1 cellular context compared by ENCODE assay signal in the genomic region with DNA sequence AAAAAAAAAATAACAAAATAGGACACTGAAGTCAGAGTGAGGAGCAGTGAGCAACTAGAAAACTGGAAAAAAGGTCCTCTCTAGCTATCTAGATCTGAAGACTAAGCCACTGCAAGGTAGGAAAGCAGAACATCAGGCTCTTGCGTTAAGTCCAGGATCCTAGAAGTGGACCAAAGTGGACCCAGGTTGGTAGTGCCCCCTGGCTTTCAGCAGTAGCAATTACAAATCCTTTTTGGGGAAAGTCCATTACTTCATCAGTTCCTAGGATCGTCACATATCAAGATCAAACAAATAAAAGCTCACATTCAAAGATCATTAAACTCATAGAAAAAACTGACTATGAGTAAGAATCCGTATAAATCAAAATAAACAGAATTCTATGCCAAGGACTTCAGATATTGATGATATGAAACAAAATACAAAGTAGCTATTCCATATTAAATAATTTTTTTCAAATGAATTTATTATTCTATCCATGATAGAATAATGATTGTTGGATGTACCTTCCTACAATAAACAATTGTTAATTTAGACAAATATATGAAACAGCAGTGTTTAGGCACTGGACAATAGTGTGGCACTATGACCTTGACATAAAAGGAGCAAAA.
A peak's percentile ranks its signal among the peaks of the same experiment; 100 is the strongest.
TF ChIP-seq lines count a peak whose summit lies in the region.

No MANE protein-coding gene starts in this region.

TF ChIP-seq in K562, 482 proteins besides CTCF, POLR2A, EP300 and RAD21 (continued from another document and continues in another):
- TF ChIP-seq, protein P1, sequence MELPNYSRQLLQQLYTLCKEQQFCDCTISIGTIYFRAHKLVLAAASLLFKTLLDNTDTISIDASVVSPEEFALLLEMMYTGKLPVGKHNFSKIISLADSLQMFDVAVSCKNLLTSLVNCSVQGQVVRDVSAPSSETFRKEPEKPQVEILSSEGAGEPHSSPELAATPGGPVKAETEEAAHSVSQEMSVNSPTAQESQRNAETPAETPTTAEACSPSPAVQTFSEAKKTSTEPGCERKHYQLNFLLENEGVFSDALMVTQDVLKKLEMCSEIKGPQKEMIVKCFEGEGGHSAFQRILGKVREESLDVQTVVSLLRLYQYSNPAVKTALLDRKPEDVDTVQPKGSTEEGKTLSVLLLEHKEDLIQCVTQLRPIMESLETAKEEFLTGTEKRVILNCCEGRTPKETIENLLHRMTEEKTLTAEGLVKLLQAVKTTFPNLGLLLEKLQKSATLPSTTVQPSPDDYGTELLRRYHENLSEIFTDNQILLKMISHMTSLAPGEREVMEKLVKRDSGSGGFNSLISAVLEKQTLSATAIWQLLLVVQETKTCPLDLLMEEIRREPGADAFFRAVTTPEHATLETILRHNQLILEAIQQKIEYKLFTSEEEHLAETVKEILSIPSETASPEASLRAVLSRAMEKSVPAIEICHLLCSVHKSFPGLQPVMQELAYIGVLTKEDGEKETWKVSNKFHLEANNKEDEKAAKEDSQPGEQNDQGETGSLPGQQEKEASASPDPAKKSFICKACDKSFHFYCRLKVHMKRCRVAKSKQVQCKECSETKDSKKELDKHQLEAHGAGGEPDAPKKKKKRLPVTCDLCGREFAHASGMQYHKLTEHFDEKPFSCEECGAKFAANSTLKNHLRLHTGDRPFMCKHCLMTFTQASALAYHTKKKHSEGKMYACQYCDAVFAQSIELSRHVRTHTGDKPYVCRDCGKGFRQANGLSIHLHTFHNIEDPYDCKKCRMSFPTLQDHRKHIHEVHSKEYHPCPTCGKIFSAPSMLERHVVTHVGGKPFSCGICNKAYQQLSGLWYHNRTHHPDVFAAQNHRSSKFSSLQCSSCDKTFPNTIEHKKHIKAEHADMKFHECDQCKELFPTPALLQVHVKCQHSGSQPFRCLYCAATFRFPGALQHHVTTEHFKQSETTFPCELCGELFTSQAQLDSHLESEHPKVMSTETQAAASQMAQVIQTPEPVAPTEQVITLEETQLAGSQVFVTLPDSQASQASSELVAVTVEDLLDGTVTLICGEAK (IDR thresholded peaks at IDR 0.05), result no peak
- TF ChIP-seq, protein P1 (CRISPR knock-in tag; IDR thresholded peaks at IDR 0.05), result no peak
- TF ChIP-seq CEBPB (tag; IDR thresholded peaks at IDR 0.05), result peak; percentile 52
- TF ChIP-seq, protein P2, sequence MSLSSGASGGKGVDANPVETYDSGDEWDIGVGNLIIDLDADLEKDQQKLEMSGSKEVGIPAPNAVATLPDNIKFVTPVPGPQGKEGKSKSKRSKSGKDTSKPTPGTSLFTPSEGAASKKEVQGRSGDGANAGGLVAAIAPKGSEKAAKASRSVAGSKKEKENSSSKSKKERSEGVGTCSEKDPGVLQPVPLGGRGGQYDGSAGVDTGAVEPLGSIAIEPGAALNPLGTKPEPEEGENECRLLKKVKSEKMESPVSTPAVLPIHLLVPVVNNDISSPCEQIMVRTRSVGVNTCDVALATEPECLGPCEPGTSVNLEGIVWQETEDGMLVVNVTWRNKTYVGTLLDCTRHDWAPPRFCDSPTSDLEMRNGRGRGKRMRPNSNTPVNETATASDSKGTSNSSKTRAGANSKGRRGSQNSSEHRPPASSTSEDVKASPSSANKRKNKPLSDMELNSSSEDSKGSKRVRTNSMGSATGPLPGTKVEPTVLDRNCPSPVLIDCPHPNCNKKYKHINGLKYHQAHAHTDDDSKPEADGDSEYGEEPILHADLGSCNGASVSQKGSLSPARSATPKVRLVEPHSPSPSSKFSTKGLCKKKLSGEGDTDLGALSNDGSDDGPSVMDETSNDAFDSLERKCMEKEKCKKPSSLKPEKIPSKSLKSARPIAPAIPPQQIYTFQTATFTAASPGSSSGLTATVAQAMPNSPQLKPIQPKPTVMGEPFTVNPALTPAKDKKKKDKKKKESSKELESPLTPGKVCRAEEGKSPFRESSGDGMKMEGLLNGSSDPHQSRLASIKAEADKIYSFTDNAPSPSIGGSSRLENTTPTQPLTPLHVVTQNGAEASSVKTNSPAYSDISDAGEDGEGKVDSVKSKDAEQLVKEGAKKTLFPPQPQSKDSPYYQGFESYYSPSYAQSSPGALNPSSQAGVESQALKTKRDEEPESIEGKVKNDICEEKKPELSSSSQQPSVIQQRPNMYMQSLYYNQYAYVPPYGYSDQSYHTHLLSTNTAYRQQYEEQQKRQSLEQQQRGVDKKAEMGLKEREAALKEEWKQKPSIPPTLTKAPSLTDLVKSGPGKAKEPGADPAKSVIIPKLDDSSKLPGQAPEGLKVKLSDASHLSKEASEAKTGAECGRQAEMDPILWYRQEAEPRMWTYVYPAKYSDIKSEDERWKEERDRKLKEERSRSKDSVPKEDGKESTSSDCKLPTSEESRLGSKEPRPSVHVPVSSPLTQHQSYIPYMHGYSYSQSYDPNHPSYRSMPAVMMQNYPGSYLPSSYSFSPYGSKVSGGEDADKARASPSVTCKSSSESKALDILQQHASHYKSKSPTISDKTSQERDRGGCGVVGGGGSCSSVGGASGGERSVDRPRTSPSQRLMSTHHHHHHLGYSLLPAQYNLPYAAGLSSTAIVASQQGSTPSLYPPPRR (CRISPR knock-in tag; IDR thresholded peaks at IDR 0.05; ENCODE audit: borderline replicate concordance), result no peak
- TF ChIP-seq MCM2 (IDR thresholded peaks at IDR 0.05; ENCODE audit: low read depth), result no peak
- 0 out of 2 replicates have a peak, but pooled peaks have one; percentile 20 for TF ChIP-seq HDAC2 (IDR thresholded peaks at IDR 0.05)
- no peak for TF ChIP-seq ZNF561 (CRISPR knock-in tag; conservative IDR thresholded peaks at IDR 0.05)
- no peak for TF ChIP-seq SRSF9 (IDR thresholded peaks at IDR 0.05; ENCODE audit: borderline replicate concordance, low read depth, low read length)
- no peak for TF ChIP-seq ZKSCAN3 (CRISPR knock-in tag; IDR thresholded peaks at IDR 0.05)
- TF ChIP-seq CBX3 (IDR thresholded peaks at IDR 0.05; ENCODE audit: borderline replicate concordance in 1 of 2, low read length in 2 of 2), result 0 out of 3 replicates have a peak, but pooled peaks of 1 of the 2 experiments have one; percentile 30
- TF ChIP-seq TCFL5 (CRISPR knock-in tag; conservative IDR thresholded peaks at IDR 0.05), result no peak
- no peak for TF ChIP-seq CHD2 (IDR thresholded peaks at IDR 0.05; ENCODE audit: low read depth, low read length)
- TF ChIP-seq FUS (optimal IDR thresholded peaks at IDR 0.05; ENCODE audit: low read depth, low read length), result no peak
- no peak for TF ChIP-seq POLR2H (tag; IDR thresholded peaks at IDR 0.05; ENCODE audit: low read depth)
- TF ChIP-seq MTA1 (IDR thresholded peaks at IDR 0.05; ENCODE audit: borderline replicate concordance), result 0 out of 2 replicates have a peak, but pooled peaks have one; percentile 17
- no peak for TF ChIP-seq CBFA2T3 (IDR thresholded peaks at IDR 0.05)
- TF ChIP-seq COPS2 (conservative IDR thresholded peaks at IDR 0.05), result no peak
- TF ChIP-seq, protein P3, sequence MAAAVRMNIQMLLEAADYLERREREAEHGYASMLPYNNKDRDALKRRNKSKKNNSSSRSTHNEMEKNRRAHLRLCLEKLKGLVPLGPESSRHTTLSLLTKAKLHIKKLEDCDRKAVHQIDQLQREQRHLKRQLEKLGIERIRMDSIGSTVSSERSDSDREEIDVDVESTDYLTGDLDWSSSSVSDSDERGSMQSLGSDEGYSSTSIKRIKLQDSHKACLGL (CRISPR knock-in tag; IDR thresholded peaks at IDR 0.05; ENCODE audit: borderline replicate concordance, poor library complexity, severe bottlenecking), result no peak
- TF ChIP-seq ESRRB (CRISPR knock-in tag; IDR thresholded peaks at IDR 0.05; ENCODE audit: borderline replicate concordance), result no peak
- no peak for TF ChIP-seq ZEB2 (IDR thresholded peaks at IDR 0.05)
- TF ChIP-seq ZNF764 (CRISPR knock-in tag; IDR thresholded peaks at IDR 0.05; ENCODE audit: low read depth), result no peak
- TF ChIP-seq TCF3 (CRISPR knock-in tag; IDR thresholded peaks at IDR 0.05), result no peak
- no peak for TF ChIP-seq MYBL2 (IDR thresholded peaks at IDR 0.05; ENCODE audit: low read depth)
- no peak for TF ChIP-seq MYBL2 (CRISPR knock-in tag; IDR thresholded peaks at IDR 0.05; ENCODE audit: borderline replicate concordance)
- TF ChIP-seq TCF7L2 (IDR thresholded peaks at IDR 0.05; ENCODE audit: low read depth, low read length), result no peak
- no peak; the same call in 1 of the 2 replicates for TF ChIP-seq CTBP1 (IDR thresholded peaks at IDR 0.05; ENCODE audit: borderline replicate concordance)
- TF ChIP-seq, protein P4, sequence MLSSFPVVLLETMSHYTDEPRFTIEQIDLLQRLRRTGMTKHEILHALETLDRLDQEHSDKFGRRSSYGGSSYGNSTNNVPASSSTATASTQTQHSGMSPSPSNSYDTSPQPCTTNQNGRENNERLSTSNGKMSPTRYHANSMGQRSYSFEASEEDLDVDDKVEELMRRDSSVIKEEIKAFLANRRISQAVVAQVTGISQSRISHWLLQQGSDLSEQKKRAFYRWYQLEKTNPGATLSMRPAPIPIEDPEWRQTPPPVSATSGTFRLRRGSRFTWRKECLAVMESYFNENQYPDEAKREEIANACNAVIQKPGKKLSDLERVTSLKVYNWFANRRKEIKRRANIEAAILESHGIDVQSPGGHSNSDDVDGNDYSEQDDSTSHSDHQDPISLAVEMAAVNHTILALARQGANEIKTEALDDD (IDR thresholded peaks at IDR 0.05), result peak; percentile 68
- TF ChIP-seq CBX1 (IDR thresholded peaks at IDR 0.05; ENCODE audit: low read depth), result no peak
- TF ChIP-seq, protein P5, sequence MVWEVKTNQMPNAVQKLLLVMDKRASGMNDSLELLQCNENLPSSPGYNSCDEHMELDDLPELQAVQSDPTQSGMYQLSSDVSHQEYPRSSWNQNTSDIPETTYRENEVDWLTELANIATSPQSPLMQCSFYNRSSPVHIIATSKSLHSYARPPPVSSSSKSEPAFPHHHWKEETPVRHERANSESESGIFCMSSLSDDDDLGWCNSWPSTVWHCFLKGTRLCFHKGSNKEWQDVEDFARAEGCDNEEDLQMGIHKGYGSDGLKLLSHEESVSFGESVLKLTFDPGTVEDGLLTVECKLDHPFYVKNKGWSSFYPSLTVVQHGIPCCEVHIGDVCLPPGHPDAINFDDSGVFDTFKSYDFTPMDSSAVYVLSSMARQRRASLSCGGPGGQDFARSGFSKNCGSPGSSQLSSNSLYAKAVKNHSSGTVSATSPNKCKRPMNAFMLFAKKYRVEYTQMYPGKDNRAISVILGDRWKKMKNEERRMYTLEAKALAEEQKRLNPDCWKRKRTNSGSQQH (CRISPR knock-in tag; IDR thresholded peaks at IDR 0.05), result no peak
- TF ChIP-seq RBM15 (IDR thresholded peaks at IDR 0.05; ENCODE audit: insufficient read depth, low read length), result no peak
